ENCODE assay signal across 20 cellular contexts in genomic region chr10:79209831-79210230, GRCh38.
"Had no signal": no experiment of that assay in that cellular context is flagged by ENCODE, and none has a peak within 500 bp of the region (broad histone marks: within the 10 kb centered on the region; RNA-seq: fewer than 3 reads in every experiment).

No MANE protein-coding gene starts in this region.

- H2AFZ ChIP-seq: hepatocyte had no signal

- H3K27ac ChIP-seq: brain microvascular endothelial cell, foreskin keratinocyte, hepatocyte, sigmoid colon, testis had no signal

- H3K4me1 ChIP-seq: foreskin keratinocyte had no signal

- H3K27me3 ChIP-seq: brain microvascular endothelial cell, foreskin keratinocyte, hepatocyte, sigmoid colon, testis had no signal

- H3K4me3 ChIP-seq: hepatocyte, lung, sigmoid colon, smooth muscle cell, testis had no signal

- DNase-seq: activated T-cell treated with anti-CD3 and anti-CD28 coated beads, Interleukin-2, amount 50 U/mL, for 1 hour; aorta; brain microvascular endothelial cell; central memory CD4-positive, alpha-beta T cell; erythroblast; foreskin keratinocyte; immature natural killer cell; naive thymus-derived CD8-positive, alpha-beta T cell; sigmoid colon; stimulated activated CD4-positive, alpha-beta T cell treated with anti-CD3 and anti-CD28 coated beads, Interleukin-2, amount 100 ng/mL, for 48 hours; stimulated activated CD8-positive, alpha-beta memory T cell treated with anti-CD3 and anti-CD28 coated beads, Interleukin-4, amount 100 ng/mL, for 48 hours; stimulated activated naive CD4-positive, alpha-beta T cell; T-helper 9 cell; testis had no signal

- H3K4me2 ChIP-seq: hepatocyte, smooth muscle cell had no signal

- ATAC-seq: activated naive CD4-positive, alpha-beta T cell treated with anti-CD3 and anti-CD28 coated beads, Interleukin-2, amount 50 U/mL, for 72 hours; foreskin keratinocyte; left lobe of liver; naive thymus-derived CD8-positive, alpha-beta T cell; WTC11 had no signal

- H3K9me3 ChIP-seq: sigmoid colon, testis had no signal
